ENCODE assay signal across 8 cellular contexts in genomic region chr2:205903549-205904129, GRCh38.
A peak's percentile ranks its signal among the peaks of the same experiment; 100 is the strongest.
DNase-seq lines count a peak whose midpoint lies in the region; ATAC-seq and TF ChIP-seq lines count a peak whose summit lies in the region.

No MANE protein-coding gene starts in this region.

- H3K36me3 ChIP-seq in HEK293 (ENCODE audit: control insufficient read depth in 2 of 2, insufficient read depth in 1 of 2, low read length in 2 of 2) (no peaks in the 10 kb centered on the region), NT2/D1 (ENCODE audit: insufficient read depth, insufficient read length, low read length) (no peaks in the 10 kb centered on the region)

- CTCF ChIA-PET in HEK293 (lab: Yijun Ruan, JAX): interaction anchor here (0.6 to 3.1 kb wide), 5 partner anchors 18 to 672 kb away, joined by 3 to 9 read pairs (median 5); no protein-coding TSS in a partner anchor

- no peak overlapping the region for H3K9ac ChIP-seq in NT2/D1 (ENCODE audit: insufficient read length, low read depth)

- TF ChIP-seq CTCF in HEK293 (tag by site-specific recombination; IDR thresholded peaks at IDR 0.05): 0 out of 2 replicates have a peak, but pooled peaks have one; percentile 25
- TF ChIP-seq CTCF in foreskin fibroblast (IDR thresholded peaks at IDR 0.05; ENCODE audit: low read depth, low read length): peak; percentile 13

- H3K27me3 ChIP-seq in NT2/D1 (ENCODE audit: insufficient read depth, insufficient read length): no peaks in the 10 kb centered on the region

- no peak overlapping the region for H3K27ac ChIP-seq in HEK293 (ENCODE audit: extremely low read depth, low read depth, low read length)

- no peak overlapping the region for H3K4me3 ChIP-seq in HEK293 (ENCODE audit: low read depth, low read length)
- H3K4me3 ChIP-seq in NT2/D1 (ENCODE audit: insufficient read length, low read depth): no peak overlapping the region
- H3K4me3 ChIP-seq in foreskin fibroblast (ENCODE audit: low read depth in 1 of 2, low read length in 2 of 2): no peak overlapping the region

- ATAC-seq in GM21447 (IDR thresholded peaks at IDR 0.05; ENCODE audit: unreplicated experiment): no peak

- DNase-seq in activated CD4-positive, alpha-beta T cell treated with anti-CD3 and anti-CD28 coated beads for 48 hours: peak; percentile 17
- DNase-seq in activated CD4-positive, alpha-beta T cell treated with anti-CD3 and anti-CD28 coated beads for 1 hour: no peak
- peak; percentile 28 for DNase-seq in NT2/D1 (ENCODE audit: low read depth, low spot score)
- no peak for DNase-seq in foreskin fibroblast
- no peak for DNase-seq in cerebellum (ENCODE audit: low spot score)
- no peak for DNase-seq in activated CD4-positive, CD25-positive, alpha-beta regulatory T cell (lab: John Stamatoyannopoulos, UW)

- H3K4me1 ChIP-seq in HEK293 (ENCODE audit: control insufficient read depth, insufficient read depth, low read length) (no peaks in the 10 kb centered on the region; the same call in 1 of the 2 replicates), NT2/D1 (ENCODE audit: insufficient read depth, insufficient read length) (no peaks in the 10 kb centered on the region)

- POLR2A ChIA-PET in HEK293 (lab: Yijun Ruan, JAX): no interaction called here

- H3K9me3 ChIP-seq in HEK293 (ENCODE audit: control insufficient read depth, insufficient read depth, low read depth, low read length) (no peaks in the 10 kb centered on the region), NT2/D1 (ENCODE audit: insufficient read depth, low read length) (no peaks in the 10 kb centered on the region)

TF ChIP-seq in HEK293, 187 proteins besides CTCF, POLR2A, EP300 and RAD21:
- TF ChIP-seq ZIC2 (tag by site-specific recombination; IDR thresholded peaks at IDR 0.05): peak; percentile 19; the same call in 1 of the 2 replicates
- TF ChIP-seq OVOL3 (tag by site-specific recombination; IDR thresholded peaks at IDR 0.05): no peak
- TF ChIP-seq ZBTB1 (tag by site-specific recombination; IDR thresholded peaks at IDR 0.05): no peak

Comparison
In these comparisons a context has a peak if more than half of its experiments do, and no peak if none do; other contexts are left out.
1. DNase-seq: peak in activated CD4-positive, alpha-beta T cell treated with anti-CD3 and anti-CD28 coated beads for 48 hours (single experiment) and NT2/D1 (single experiment); none in activated CD4-positive, alpha-beta T cell treated with anti-CD3 and anti-CD28 coated beads for 1 hour (single experiment), foreskin fibroblast (0 of 2), cerebellum (single experiment) and activated CD4-positive, CD25-positive, alpha-beta regulatory T cell (0 of 4).